Comparison of ENCODE assay signal across 10 cellular contexts in genomic region chr16:23496826-23497542, GRCh38. TPM values are rescaled to one million over a fixed set of nuclear protein-coding genes. Genes with fewer than 3 reads are reported as not detected.
DNase-seq lines count a peak whose midpoint lies in the region; ATAC-seq and TF ChIP-seq lines count a peak whose summit lies in the region.
"Had no signal": no experiment of that assay in that cellular context is flagged by ENCODE, and none has a peak within 500 bp of the region (broad histone marks: within the 10 kb centered on the region; RNA-seq: fewer than 3 reads in every experiment).

No MANE protein-coding gene starts in this region.

- no peak for ATAC-seq in activated CD4-positive, CD25-positive, alpha-beta regulatory T cell treated with anti-CD3 and anti-CD28 coated beads, Interleukin-2, amount 50 U/mL, for 24 hours

- H3F3A ChIP-seq in PC-9 (ENCODE audit: insufficient read depth, low read depth), result peaks cover 5% of the 10 kb centered on the region; the same call in 1 of the 2 replicates

- no peak overlapping the region for H3K4me2 ChIP-seq in PC-9

- H3K4me3 ChIP-seq in AG10803 (ENCODE audit: low read length) (peak overlapping the region; percentile 17), PC-9 (no peak overlapping the region), epithelial cell of proximal tubule (ENCODE audit: low read depth, low read length) (peak overlapping the region; percentile 22), muscle layer of duodenum (ENCODE audit: low read depth in 1 of 2, low read length in 2 of 2) (no peak overlapping the region)

- no peak for TF ChIP-seq CTCF in AG10803 (conservative IDR thresholded peaks at IDR 0.05; ENCODE audit: low read length)
- no peak for TF ChIP-seq CTCF in PC-9 (conservative IDR thresholded peaks at IDR 0.05)
- no peak for TF ChIP-seq CTCF in epithelial cell of proximal tubule (conservative IDR thresholded peaks at IDR 0.05; ENCODE audit: low read depth, low read length)

- peak; percentile 68 for DNase-seq in AG10803 (ENCODE audit: low read depth)
- peak in 1 of 2 experiments; percentile 38 for DNase-seq in PC-9
- DNase-seq in epithelial cell of proximal tubule (ENCODE audit: low read depth), result peak; percentile 70
- no peak for DNase-seq in effector CD8-positive, alpha-beta T cell (lab: John Stamatoyannopoulos, UW)
- no peak for DNase-seq in SHP77 treated with DMSO at 0.1 percent for 48 hours (lab: John Stamatoyannopoulos, UW)
- no peak for DNase-seq in NCI-H146 (lab: John Stamatoyannopoulos, UW)
- DNase-seq: DMS153, KBM-7 had no signal

- H2AFZ ChIP-seq in PC-9, result no peak overlapping the region

- no peaks in the 10 kb centered on the region for H3K9me3 ChIP-seq in PC-9 (ENCODE audit: insufficient read depth, low read depth)
- no peaks in the 10 kb centered on the region for H3K9me3 ChIP-seq in muscle layer of duodenum (ENCODE audit: control insufficient read depth in 1 of 2, low read length in 2 of 2)

- peaks cover 30% of the 10 kb centered on the region for H3K79me2 ChIP-seq in PC-9 (ENCODE audit: low read depth)

- H3K36me3 ChIP-seq in PC-9 (ENCODE audit: low read depth) (peaks cover 7% of the 10 kb centered on the region; the same call in 1 of the 2 replicates), muscle layer of duodenum (ENCODE audit: control insufficient read depth in 1 of 2, insufficient read depth in 2 of 2, low read length in 2 of 2) (peaks cover 26% of the 10 kb centered on the region in 2 donors)

- CTCF ChIA-PET in PC-9 (lab: Charles Lee), result interaction anchor here (0.6 kb wide), 1 partner anchor 12 kb away, joined by 4 read pairs; no protein-coding TSS in a partner anchor

- intact Hi-C loops in PC-9 (cut with micrococcal nuclease; ENCODE audit: unreplicated experiment), result no loop called here

- H3K27ac ChIP-seq in PC-9 (no peak overlapping the region), muscle layer of duodenum (ENCODE audit: low read length) (peak overlapping the region; percentile 43)

- POLR2A ChIA-PET in PC-9 (lab: Charles Lee; ENCODE audit: unreplicated experiment), result interaction anchor here (0.6 kb wide), 1 partner anchor 13 kb away, joined by 4 read pairs; no protein-coding TSS in a partner anchor

- TSS peak; percentile 10 for BruUV-seq in PC-9 (replicated peaks; lab: Mats Ljungman, UMichigan)

- H3K27me3 ChIP-seq in PC-9 (ENCODE audit: insufficient read depth, low read depth) (no peaks in the 10 kb centered on the region), muscle layer of duodenum (ENCODE audit: low read depth, low read length) (no peaks in the 10 kb centered on the region)

- H4K20me1 ChIP-seq in PC-9 (ENCODE audit: insufficient read depth), result peaks cover 13% of the 10 kb centered on the region; the same call in 1 of the 2 replicates

- no peaks in the 10 kb centered on the region for H3K4me1 ChIP-seq in PC-9 (replicated peaks; ENCODE audit: insufficient read depth)
- H3K4me1 ChIP-seq in muscle layer of duodenum (ENCODE audit: control insufficient read depth in 1 of 2, insufficient read depth in 2 of 2, low read length in 2 of 2), result peaks cover 3 to 7% of the 10 kb centered on the region in 2 donors

- H3K9me2 ChIP-seq in PC-9 (ENCODE audit: insufficient read depth), result no peaks in the 10 kb centered on the region

RNA-seq across cellular contexts. Expression of gene GGA2, which starts 13.3 kb away (rescaled TPM):
- total RNA-seq in PC-9 (2021) (68.5 and 85.1 TPM in 2 replicates), epithelial cell of proximal tubule (30.8 and 39.3 TPM in 2 replicates)

RNA-seq across cellular contexts. Expression of gene COG7, which starts 44.0 kb away (rescaled TPM):
- total RNA-seq in PC-9 (2021) (38.3 and 40.7 TPM in 2 replicates), epithelial cell of proximal tubule (6.9 and 9.9 TPM in 2 replicates)

Comparison
In these comparisons a context has a peak if more than half of its experiments do, and no peak if none do; other contexts are left out.
1. DNase-seq: peak in AG10803 (single experiment) and epithelial cell of proximal tubule (single experiment); none in effector CD8-positive, alpha-beta T cell (single experiment), SHP77 treated with DMSO at 0.1 percent for 48 hours (single experiment) and NCI-H146 (single experiment).
2. H3K4me3 ChIP-seq: peak in AG10803 (single experiment) and epithelial cell of proximal tubule (single experiment); none in PC-9 (single experiment) and muscle layer of duodenum (0 of 2).